9 cellular contexts compared by ENCODE assay signal in the genomic region with DNA sequence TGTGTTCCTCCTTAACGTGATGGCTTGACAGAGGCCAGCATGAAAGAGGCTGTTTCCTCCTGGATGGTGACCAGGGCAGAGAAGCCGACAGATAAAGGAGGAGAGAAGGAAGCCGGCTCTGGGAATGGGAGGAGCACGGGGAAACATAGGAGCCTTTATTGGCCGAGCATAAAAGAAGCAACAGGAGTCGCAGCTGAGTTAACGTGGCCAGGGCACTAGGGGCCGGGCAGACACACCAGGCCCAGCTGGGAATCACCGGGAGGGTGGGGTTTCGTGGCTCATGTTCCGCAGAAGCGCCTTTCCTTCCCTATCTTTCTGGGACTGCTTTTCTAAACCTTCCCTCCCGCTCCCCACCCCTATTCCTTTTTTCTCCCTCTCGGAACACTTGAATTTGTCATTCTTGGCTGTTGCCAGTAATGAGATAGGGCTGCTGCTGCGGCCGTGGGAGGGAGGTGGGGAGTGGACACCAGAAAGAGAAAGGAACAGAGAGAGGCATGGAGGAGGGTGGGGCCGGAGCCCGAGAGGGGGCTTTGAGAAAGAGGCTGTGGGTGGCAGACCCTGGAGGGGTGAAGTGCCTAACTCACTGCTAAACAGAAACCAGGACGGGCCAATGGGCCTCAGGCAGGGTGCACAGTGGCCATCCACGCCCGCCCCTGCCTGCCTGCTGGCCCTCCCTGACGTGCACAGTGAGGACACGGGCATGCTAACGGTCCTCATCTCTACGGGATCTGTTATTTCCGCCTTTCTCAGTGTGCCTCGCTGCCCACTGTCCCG.
DNase-seq lines count a peak whose midpoint lies in the region; ATAC-seq and TF ChIP-seq lines count a peak whose summit lies in the region.
"Had no signal": no experiment of that assay in that cellular context is flagged by ENCODE, and none has a peak within 500 bp of the region (broad histone marks: within the 10 kb centered on the region; RNA-seq: fewer than 3 reads in every experiment).

No MANE protein-coding gene starts in this region.

- H3K4me3 Mint-ChIP-seq in activated naive CD4-positive, alpha-beta T cell treated with anti-CD3 and anti-CD28 coated beads, Interleukin-2, amount 10 ng/mL, durations not matched to agents 7 days and 5 days = no peak overlapping the region
- no peak overlapping the region for H3K4me3 Mint-ChIP-seq in activated naive CD4-positive, alpha-beta T cell treated with anti-CD3 and anti-CD28 coated beads for 36 hours
- H3K4me3 Mint-ChIP-seq in activated CD8-positive, alpha-beta T cell treated with anti-CD3 and anti-CD28 coated beads for 36 hours = no peak overlapping the region

- peak overlapping the region; percentile 35 for H3K9ac ChIP-seq in mucosa of stomach (ENCODE audit: low read length)

- H3K4me1 Mint-ChIP-seq in activated naive CD4-positive, alpha-beta T cell treated with anti-CD3 and anti-CD28 coated beads, Interleukin-2, amount 10 ng/mL, durations not matched to agents 7 days and 5 days = peaks cover 9% of the 10 kb centered on the region
- H3K4me1 Mint-ChIP-seq in activated naive CD4-positive, alpha-beta T cell treated with anti-CD3 and anti-CD28 coated beads for 36 hours (ENCODE audit: low read depth) = no peaks in the 10 kb centered on the region
- no peaks in the 10 kb centered on the region for H3K4me1 Mint-ChIP-seq in activated CD8-positive, alpha-beta T cell treated with anti-CD3 and anti-CD28 coated beads for 36 hours (ENCODE audit: low read depth)

- H3K4me3 ChIP-seq in mucosa of stomach (ENCODE audit: low read length) = no peak overlapping the region
- H3K4me3 ChIP-seq: A549 had no signal

- no peak for TF ChIP-seq POLR2A in GM18505 (IDR thresholded peaks at IDR 0.05; ENCODE audit: borderline replicate concordance, extremely low read depth, insufficient read depth, insufficient read length)

- POLR2A ChIA-PET in activated CD8-positive, alpha-beta T cell treated with anti-CD3 and anti-CD28 coated beads for 36 hours (lab: Charles Lee) = no interaction called here

- CTCF ChIA-PET in activated naive CD4-positive, alpha-beta T cell treated with anti-CD3 and anti-CD28 coated beads, Interleukin-2, amount 10 ng/mL, durations not matched to agents 7 days and 5 days (lab: Charles Lee) = no interaction called here
- CTCF ChIA-PET in activated naive CD4-positive, alpha-beta T cell treated with anti-CD3 and anti-CD28 coated beads for 36 hours (lab: Charles Lee) = no interaction called here
- CTCF ChIA-PET in activated CD8-positive, alpha-beta T cell treated with anti-CD3 and anti-CD28 coated beads for 36 hours (lab: Charles Lee) = no interaction called here

- no peaks in the 10 kb centered on the region for H3K27me3 ChIP-seq in mucosa of stomach (ENCODE audit: control insufficient read depth, insufficient read depth, low read length)

- DNase-seq in activated naive CD4-positive, alpha-beta T cell treated with anti-CD3 and anti-CD28 coated beads, Interleukin-2, amount 10 ng/mL, durations not matched to agents 7 days and 5 days = no peak
- DNase-seq in activated naive CD4-positive, alpha-beta T cell treated with anti-CD3 and anti-CD28 coated beads for 36 hours = no peak
- DNase-seq in epithelial cell of prostate (ENCODE audit: low read depth, low spot score) (no peak), NCI-H1048 (lab: John Stamatoyannopoulos, UW) (no peak)
- no peak for DNase-seq in activated CD8-positive, alpha-beta T cell treated with anti-CD3 and anti-CD28 coated beads for 36 hours

- peaks cover 28% of the 10 kb centered on the region for H3K4me1 ChIP-seq in mucosa of stomach (ENCODE audit: control insufficient read depth, insufficient read depth, low read length)

- no peaks in the 10 kb centered on the region for H3K36me3 Mint-ChIP-seq in activated naive CD4-positive, alpha-beta T cell treated with anti-CD3 and anti-CD28 coated beads, Interleukin-2, amount 10 ng/mL, durations not matched to agents 7 days and 5 days
- no peaks in the 10 kb centered on the region for H3K36me3 Mint-ChIP-seq in activated naive CD4-positive, alpha-beta T cell treated with anti-CD3 and anti-CD28 coated beads for 36 hours (ENCODE audit: low read depth)
- no peaks in the 10 kb centered on the region for H3K36me3 Mint-ChIP-seq in activated CD8-positive, alpha-beta T cell treated with anti-CD3 and anti-CD28 coated beads for 36 hours (ENCODE audit: low read depth)

- peak overlapping the region; percentile 3 for H3K27ac Mint-ChIP-seq in activated naive CD4-positive, alpha-beta T cell treated with anti-CD3 and anti-CD28 coated beads, Interleukin-2, amount 10 ng/mL, durations not matched to agents 7 days and 5 days
- no peak overlapping the region for H3K27ac Mint-ChIP-seq in activated naive CD4-positive, alpha-beta T cell treated with anti-CD3 and anti-CD28 coated beads for 36 hours
- no peak overlapping the region for H3K27ac Mint-ChIP-seq in activated CD8-positive, alpha-beta T cell treated with anti-CD3 and anti-CD28 coated beads for 36 hours

- H3K9me3 Mint-ChIP-seq in activated naive CD4-positive, alpha-beta T cell treated with anti-CD3 and anti-CD28 coated beads, Interleukin-2, amount 10 ng/mL, durations not matched to agents 7 days and 5 days = no peaks in the 10 kb centered on the region
- no peaks in the 10 kb centered on the region for H3K9me3 Mint-ChIP-seq in activated naive CD4-positive, alpha-beta T cell treated with anti-CD3 and anti-CD28 coated beads for 36 hours
- H3K9me3 Mint-ChIP-seq in activated CD8-positive, alpha-beta T cell treated with anti-CD3 and anti-CD28 coated beads for 36 hours = no peaks in the 10 kb centered on the region

- no peaks in the 10 kb centered on the region for H3K9me3 ChIP-seq in mucosa of stomach (ENCODE audit: control insufficient read depth, low read length)
- H3K9me3 ChIP-seq: A549 had no signal

- intact Hi-C loops in activated naive CD4-positive, alpha-beta T cell treated with anti-CD3 and anti-CD28 coated beads for 36 hours (cut with micrococcal nuclease) = no loop called here
- intact Hi-C loops in activated CD8-positive, alpha-beta T cell treated with anti-CD3 and anti-CD28 coated beads for 36 hours (cut with micrococcal nuclease) = no loop called here

- no peak for ATAC-seq in GM18505 (IDR thresholded peaks at IDR 0.05; ENCODE audit: unreplicated experiment)
- no peak for ATAC-seq in activated CD8-positive, alpha-beta T cell treated with anti-CD3 and anti-CD28 coated beads for 36 hours
- ATAC-seq in GM19395 (IDR thresholded peaks at IDR 0.05; ENCODE audit: unreplicated experiment) = no peak
- ATAC-seq: A549 had no signal

- peaks cover 30% of the 10 kb centered on the region for H3K27me3 Mint-ChIP-seq in activated naive CD4-positive, alpha-beta T cell treated with anti-CD3 and anti-CD28 coated beads, Interleukin-2, amount 10 ng/mL, durations not matched to agents 7 days and 5 days
- no peaks in the 10 kb centered on the region for H3K27me3 Mint-ChIP-seq in activated naive CD4-positive, alpha-beta T cell treated with anti-CD3 and anti-CD28 coated beads for 36 hours (ENCODE audit: low read depth)
- no peaks in the 10 kb centered on the region for H3K27me3 Mint-ChIP-seq in activated CD8-positive, alpha-beta T cell treated with anti-CD3 and anti-CD28 coated beads for 36 hours

- no peak for TF ChIP-seq CTCF in activated CD8-positive, alpha-beta T cell treated with anti-CD3 and anti-CD28 coated beads for 36 hours (IDR thresholded peaks at IDR 0.05)

- peak overlapping the region; percentile 24 for H3K27ac ChIP-seq in epithelial cell of prostate

- no peaks in the 10 kb centered on the region for H3K36me3 ChIP-seq in mucosa of stomach (ENCODE audit: control insufficient read depth, insufficient read depth, low read length)
